ENCODE assay signal across 12 cellular contexts in the genomic region with DNA sequence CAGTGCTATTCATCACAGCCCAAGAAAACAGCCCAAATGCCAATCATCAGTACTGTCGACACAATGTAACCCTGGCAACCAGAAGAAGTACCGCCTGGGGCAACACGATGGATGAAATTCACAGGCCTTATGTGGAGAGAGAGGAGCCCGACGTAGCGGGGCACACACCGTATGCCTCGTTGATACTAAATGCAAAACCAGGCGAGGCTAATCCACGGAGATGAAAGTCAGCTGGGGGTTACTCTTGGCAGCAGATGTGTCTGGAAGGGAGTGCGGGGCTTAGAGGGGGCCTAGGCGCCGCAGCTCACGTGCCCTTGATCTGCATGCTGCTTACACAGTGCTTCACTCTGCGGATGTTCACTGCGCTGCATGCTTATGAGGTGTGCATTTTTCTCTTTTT. TPM values are rescaled to one million over a fixed set of nuclear protein-coding genes. Genes with fewer than 3 reads are reported as not detected.
DNase-seq lines count a peak whose midpoint lies in the region; TF ChIP-seq lines count a peak whose summit lies in the region.
"Had no signal": no experiment of that assay in that cellular context is flagged by ENCODE, and none has a peak within 500 bp of the region (broad histone marks: within the 10 kb centered on the region; RNA-seq: fewer than 3 reads in every experiment).

No MANE protein-coding gene starts in this region.

- POLR2A ChIA-PET in OCI-LY7 (lab: Charles Lee), result interaction anchor here (0.7 kb wide), 1 partner anchor 45 kb away, joined by 3 read pairs; no protein-coding TSS in a partner anchor

- H3K79me2 ChIP-seq in OCI-LY7 (ENCODE audit: insufficient read depth, low read depth, low read length), result no peaks in the 10 kb centered on the region

- no peaks in the 10 kb centered on the region for H4K20me1 ChIP-seq in OCI-LY7 (ENCODE audit: insufficient read depth, low read length)

- TF ChIP-seq CTCF in OCI-LY7 (conservative IDR thresholded peaks at IDR 0.05; ENCODE audit: low read length) (no peak), endothelial cell (IDR thresholded peaks at IDR 0.05; ENCODE audit: unreplicated experiment) (no peak)

- no peak overlapping the region for H3K4me3 Mint-ChIP-seq in endothelial cell (ENCODE audit: unreplicated experiment)
- H3K4me3 Mint-ChIP-seq: activated naive CD4-positive, alpha-beta T cell treated with anti-CD3 and anti-CD28 coated beads for 36 hours had no signal

- 0 out of 2 replicates have a peak overlapping the region, but pooled peaks have one; percentile 20 for H3K4me2 ChIP-seq in OCI-LY7 (ENCODE audit: low read length)

- H2AFZ ChIP-seq in OCI-LY7 (ENCODE audit: low read length), result peak overlapping the region; percentile 81

- no peaks in the 10 kb centered on the region for H3K9me3 Mint-ChIP-seq in endothelial cell (ENCODE audit: unreplicated experiment)

- H3K27ac Mint-ChIP-seq in endothelial cell (ENCODE audit: unreplicated experiment), result peak overlapping the region; percentile 50
- H3K27ac Mint-ChIP-seq: activated naive CD4-positive, alpha-beta T cell treated with anti-CD3 and anti-CD28 coated beads for 36 hours had no signal

- H3K36me3 ChIP-seq in OCI-LY7 (ENCODE audit: insufficient read depth, low read length), result no peaks in the 10 kb centered on the region
- H3K36me3 ChIP-seq: tibial nerve had no signal

- H3K27ac ChIP-seq in OCI-LY7 (ENCODE audit: low read depth, low read length, poor library complexity, severe bottlenecking), result no peak overlapping the region
- H3K27ac ChIP-seq: tibial nerve had no signal

- H3K4me3 ChIP-seq in OCI-LY7 (ENCODE audit: low read depth, low read length, poor library complexity, severe bottlenecking), result no peak overlapping the region
- H3K4me3 ChIP-seq: tibial nerve had no signal

- H3K4me1 ChIP-seq in OCI-LY7 (ENCODE audit: insufficient read depth, low read length, poor library complexity, severe bottlenecking), result peaks cover 12% of the 10 kb centered on the region
- H3K4me1 ChIP-seq: tibial nerve had no signal

- H3K27me3 Mint-ChIP-seq in endothelial cell (ENCODE audit: unreplicated experiment), result peaks cover 3% of the 10 kb centered on the region

- BruUV-seq in OCI-LY7 (replicated peaks; lab: Mats Ljungman, UMichigan), result no TSS peak

- H3K36me3 Mint-ChIP-seq in endothelial cell (ENCODE audit: low read depth, unreplicated experiment), result peaks cover 6% of the 10 kb centered on the region

- intact Hi-C loops in OCI-LY7 (cut with micrococcal nuclease; ENCODE audit: unreplicated experiment), result no loop called here

- no peaks in the 10 kb centered on the region for H3K9me3 ChIP-seq in OCI-LY7 (ENCODE audit: low read length)

- H3K9me2 ChIP-seq in OCI-LY7 (ENCODE audit: insufficient read depth, low read length), result no peaks in the 10 kb centered on the region

- peaks cover 6% of the 10 kb centered on the region for H3K4me1 Mint-ChIP-seq in endothelial cell (ENCODE audit: unreplicated experiment)

- CTCF ChIA-PET in OCI-LY7 (lab: Charles Lee; ENCODE audit: unreplicated experiment), result no interaction called here

- DNase-seq in activated gamma-delta T cell treated with Interleukin-2 at 50 U/mL for 16 hours (peak; percentile 36), activated gamma-delta T cell (lab: John Stamatoyannopoulos, UW) (no peak), OCI-LY7 (ENCODE audit: low spot score) (no peak), endothelial cell (ENCODE audit: low spot score) (no peak), NCI-H187 (lab: John Stamatoyannopoulos, UW) (no peak), HPDE6-E6E7 (ENCODE audit: extremely low spot score) (no peak), AG08395 (ENCODE audit: low spot score) (no peak), HUDEP-2 (lab: John Stamatoyannopoulos, UW; ENCODE audit: unreplicated experiment in 76 of 76) (no peak)
- DNase-seq: activated naive CD4-positive, alpha-beta T cell treated with anti-CD3 and anti-CD28 coated beads for 36 hours; NCI-H1436; NCI-H526 treated with DMSO at 0.1 percent for 48 hours had no signal

RNA-seq across cellular contexts. Expression of a gene that starts 29.8 kb away (rescaled TPM):
- 57.3 and 61.2 TPM in 2 replicates for total RNA-seq in OCI-LY7 (2014; rRNA removed; shearing (Covaris generic))
- total RNA-seq in OCI-LY7 (2022) (51.2 and 52.2 TPM in 2 replicates), endothelial cell (ENCODE audit: unreplicated experiment) (30.0 TPM)

RNA-seq across cellular contexts. Expression of a gene that starts 47.4 kb away (rescaled TPM):
- total RNA-seq in OCI-LY7 (2014; rRNA removed; shearing (Covaris generic)), result 60.8 and 88.6 TPM in 2 replicates
- total RNA-seq in OCI-LY7 (2022) (66.2 and 71.3 TPM in 2 replicates), endothelial cell (ENCODE audit: unreplicated experiment) (5.2 TPM)
